In the genomic region with DNA sequence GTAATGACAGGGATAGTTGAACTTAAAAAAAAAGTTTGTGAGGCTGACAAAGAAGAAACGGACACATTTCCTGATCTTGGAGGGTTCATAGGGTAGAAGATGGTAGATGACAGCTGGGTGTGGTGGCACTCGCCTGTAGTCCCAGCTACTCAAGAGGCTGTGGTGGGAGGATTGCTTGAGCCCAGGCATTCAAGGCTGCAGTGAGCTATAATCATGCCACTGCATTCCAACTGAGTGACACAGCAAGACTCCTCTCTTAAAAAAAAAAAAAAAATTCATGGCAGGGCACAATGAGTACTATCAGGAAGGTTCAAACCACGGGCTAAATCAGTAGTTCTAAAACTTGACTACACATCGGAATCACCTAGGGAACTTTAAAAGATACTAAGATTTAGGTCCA, we compare ENCODE assay signal across 8 cellular contexts. TPM values are rescaled to one million over a fixed set of nuclear protein-coding genes. Genes with fewer than 3 reads are reported as not detected.
A peak's percentile ranks its signal among the peaks of the same experiment; 100 is the strongest.
DNase-seq lines count a peak whose midpoint lies in the region; TF ChIP-seq lines count a peak whose summit lies in the region.

No MANE protein-coding gene starts in this region.

- TF ChIP-seq CTCF in neutrophil (IDR thresholded peaks at IDR 0.05), result no peak

- H3F3A ChIP-seq in GM23248 (ENCODE audit: insufficient read depth), result peaks cover 33% of the 10 kb centered on the region

- in situ Hi-C loops in GM23248 (cut with MboI), result no loop called here

- peaks cover 9% of the 10 kb centered on the region for H4K20me1 ChIP-seq in GM23248 (ENCODE audit: insufficient read depth)

- H3K27me3 ChIP-seq in GM23248 (replicated peaks; ENCODE audit: insufficient read depth) (no peaks in the 10 kb centered on the region), SJSA1 (replicated peaks) (no peaks in the 10 kb centered on the region), neutrophil (no peaks in the 10 kb centered on the region)

- no peaks in the 10 kb centered on the region for H3K36me3 ChIP-seq in GM23248 (ENCODE audit: low read depth)
- peaks cover 9% of the 10 kb centered on the region for H3K36me3 ChIP-seq in SJSA1
- no peaks in the 10 kb centered on the region for H3K36me3 ChIP-seq in neutrophil

- H3K4me1 ChIP-seq in GM23248 (ENCODE audit: insufficient read depth) (peaks cover 42% of the 10 kb centered on the region), SJSA1 (replicated peaks) (peaks cover 33% of the 10 kb centered on the region), neutrophil (ENCODE audit: control insufficient read depth in 1 of 2, insufficient read depth in 1 of 2, low read depth in 1 of 2, low read length in 1 of 2) (peaks cover 58 to 64% of the 10 kb centered on the region in 2 experiments)

- H3K4me3 ChIP-seq in GM23248 (peak overlapping the region; percentile 92), SJSA1 (peak overlapping the region; percentile 66), neutrophil (ENCODE audit: low read depth in 1 of 2, low read length in 1 of 2) (peak overlapping the region in 1 of 2 experiments; percentile 78)

- H3K27ac ChIP-seq in GM23248 (peak overlapping the region; percentile 95), SJSA1 (peak overlapping the region; percentile 86), neutrophil (peak overlapping the region; percentile 94)

- peak overlapping the region; percentile 96 for H3K9ac ChIP-seq in GM23248

- DNase-seq in GM23248 (peak; percentile 82), SJSA1 (ENCODE audit: low read depth in 1 of 2, low spot score in 2 of 2) (peak; percentile 87 to 90), erythroblast (lab: John Stamatoyannopoulos, UW) (peak; percentile 49), NCI-H1417 treated with DMSO at 0.1 percent for 48 hours (lab: John Stamatoyannopoulos, UW) (no peak), NCI-H526 treated with DMSO at 0.1 percent for 48 hours (lab: John Stamatoyannopoulos, UW) (no peak), HPDE6-E6E7 (ENCODE audit: extremely low spot score) (no peak), NCI-H748 (lab: John Stamatoyannopoulos, UW; ENCODE audit: unreplicated experiment) (no peak)

- H2AFZ ChIP-seq in GM23248, result 0 out of 2 replicates have a peak overlapping the region, but pooled peaks have one; percentile 82

- peaks cover 81% of the 10 kb centered on the region for H3K79me2 ChIP-seq in GM23248 (ENCODE audit: insufficient read depth)

- no peak for TF ChIP-seq POLR2A in erythroblast (IDR thresholded peaks at IDR 0.05; ENCODE audit: low read length)

- 3 to 9% methylated on average over 4 of the region's 4 CpGs for WGBS in GM23248 (ENCODE audit: low coverage in 1 of 2, low lambda C conversion rate in 2 of 2, missing lambda C conversion rate in 2 of 2), 2 experiments

- no peaks in the 10 kb centered on the region for H3K9me2 ChIP-seq in GM23248 (ENCODE audit: insufficient read depth)

- H3K4me2 ChIP-seq in GM23248 (ENCODE audit: unreplicated experiment), result peak overlapping the region; percentile 97

- no peaks in the 10 kb centered on the region for H3K9me3 ChIP-seq in GM23248 (ENCODE audit: low read depth)
- no peaks in the 10 kb centered on the region for H3K9me3 ChIP-seq in SJSA1 (replicated peaks)
- no peaks in the 10 kb centered on the region for H3K9me3 ChIP-seq in neutrophil

RNA-seq across cellular contexts. Expression of gene MICA, which starts 2.0 kb away (rescaled TPM):
- 24.0 and 42.6 TPM in 2 replicates for total RNA-seq in GM23248 (2014; rRNA removed; shearing (Covaris generic))
- polyA plus RNA-seq in GM23248 (2016; fragmentation: Nextera tagmentation; extraction: Ambion mirVana), result 36.9 and 38.0 TPM in 2 replicates
- 36.1 and 41.7 TPM in 2 replicates for total RNA-seq in SJSA1 (2014; rRNA removed; shearing (Covaris generic))

RNA-seq across cellular contexts. Expression of gene HLA-B, which starts 44.4 kb away (rescaled TPM):
- total RNA-seq in GM23248 (2014; rRNA removed; shearing (Covaris generic)), result 65.6 and 87.9 TPM in 2 replicates
- 186 and 192 TPM in 2 replicates for polyA plus RNA-seq in GM23248 (2016; fragmentation: Nextera tagmentation; extraction: Ambion mirVana)
- total RNA-seq in SJSA1 (2014; rRNA removed; shearing (Covaris generic)), result 3,537 and 4,578 TPM in 2 replicates

Comparison
In these comparisons a context has a peak if more than half of its experiments do, and no peak if none do; other contexts are left out.
1. DNase-seq: peak in GM23248 (single experiment), SJSA1 (2 of 2) and erythroblast (2 of 2); none in NCI-H1417 treated with DMSO at 0.1 percent for 48 hours (single experiment), NCI-H526 treated with DMSO at 0.1 percent for 48 hours (single experiment), HPDE6-E6E7 (single experiment) and NCI-H748 (single experiment).
2. RNA of gene HLA-B, which starts 44.4 kb away (total RNA-seq): 3,537 to 4,578 TPM in SJSA1; 65.6 to 87.9 TPM in GM23248; every median in the first group is over 10 times any median in the second.
3. Peak in every context shown above with its lines, with median percentiles within 50 percentile points of each other: H3K27ac ChIP-seq.